In the genomic region with DNA sequence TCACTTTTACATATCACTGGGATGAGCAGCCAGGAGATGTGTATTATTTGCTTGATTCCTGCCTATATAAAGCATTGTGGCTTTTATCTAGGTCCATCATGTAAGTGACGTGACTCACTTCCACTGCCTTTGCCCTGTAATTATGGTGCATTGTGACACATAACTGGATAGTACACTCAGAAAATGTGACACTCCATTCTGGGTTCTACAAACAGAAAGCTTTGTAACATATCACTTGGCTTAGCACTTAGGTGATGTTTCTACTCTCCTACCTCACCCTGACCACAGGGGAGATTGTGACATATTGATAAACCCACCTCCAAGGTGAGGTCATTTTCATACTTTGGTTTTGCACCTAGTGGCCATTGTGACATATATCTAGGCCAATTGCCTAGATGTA, we compare ENCODE assay signal across 22 cellular contexts. TPM values are rescaled to one million over a fixed set of nuclear protein-coding genes. Genes with fewer than 3 reads are reported as not detected.
"Had no signal": no experiment of that assay in that cellular context is flagged by ENCODE, and none has a peak within 500 bp of the region (broad histone marks: within the 10 kb centered on the region; RNA-seq: fewer than 3 reads in every experiment).

No MANE protein-coding gene starts in this region.

RNA-seq across cellular contexts. Expression of gene BPY2B, which starts 21.8 kb away (rescaled TPM):
- total RNA-seq: naive thymus-derived CD8-positive, alpha-beta T cell; natural killer cell treated with Interleukin-12 subunit alpha and Interleukin-12 subunit beta and Interleukin-15 and Interleukin-18, amount 100 ng/mL, for 72 hours; neural crest cell; omental fat pad; osteocyte; pancreas; posterior vena cava; prostate gland; pulmonary artery endothelial cell; right atrium auricular region; sciatic nerve; smooth muscle cell; spleen; stomach; subcutaneous adipose tissue; temporal lobe; thoracic aorta; thyroid gland; tibial nerve; upper lobe of left lung; ureter; vagina had no signal
